8 cellular contexts compared by ENCODE assay signal in genomic region chr5:172904643-172905345, GRCh38. TPM values are rescaled to one million over a fixed set of nuclear protein-coding genes. Genes with fewer than 3 reads are reported as not detected.
A peak's percentile ranks its signal among the peaks of the same experiment; 100 is the strongest.
DNase-seq lines count a peak whose midpoint lies in the region; ATAC-seq and TF ChIP-seq lines count a peak whose summit lies in the region.

No MANE protein-coding gene starts in this region.

- H3K27me3 Mint-ChIP-seq in stimulated activated naive B cell treated with anti-CD40 and anti-IgM and Interleukin-4, amounts not matched to agents 10 μg/mL and 1 μg/mL and 100 μg/mL, for 72 hours, result no peaks in the 10 kb centered on the region

- H3K9ac ChIP-seq in adipocyte (ENCODE audit: low read length), result peak overlapping the region; percentile 77

- no peaks in the 10 kb centered on the region for H3K9me3 Mint-ChIP-seq in stimulated activated naive B cell treated with anti-CD40 and anti-IgM and Interleukin-4, amounts not matched to agents 10 μg/mL and 1 μg/mL and 100 μg/mL, for 72 hours

- WGBS in right cardiac atrium, result 55% methylated on average over 13 of the region's 13 CpGs

- H3K27ac Mint-ChIP-seq in stimulated activated naive B cell treated with anti-CD40 and anti-IgM and Interleukin-4, amounts not matched to agents 10 μg/mL and 1 μg/mL and 100 μg/mL, for 72 hours, result peak overlapping the region; percentile 37

- no peak for TF ChIP-seq CTCF in HEK293 (tag by site-specific recombination; IDR thresholded peaks at IDR 0.05)
- no peak for TF ChIP-seq CTCF in GM20000 (IDR thresholded peaks at IDR 0.05; ENCODE audit: extremely low read depth, missing control alignments)

- no peaks in the 10 kb centered on the region for H3K9me3 ChIP-seq in HEK293 (ENCODE audit: control insufficient read depth, insufficient read depth, low read depth, low read length)
- H3K9me3 ChIP-seq in adipocyte (ENCODE audit: control insufficient read depth, low read length), result no peaks in the 10 kb centered on the region
- no peaks in the 10 kb centered on the region for H3K9me3 ChIP-seq in right cardiac atrium (ENCODE audit: control insufficient read depth, low read length)

- ATAC-seq in right cardiac atrium, result peak; percentile 62 to 74
- ATAC-seq in stimulated activated naive B cell treated with anti-CD40 and anti-IgM and Interleukin-4, amounts not matched to agents 10 μg/mL and 1 μg/mL and 100 μg/mL, for 72 hours (replicated peaks), result no peak
- no peak for ATAC-seq in GM19395 (IDR thresholded peaks at IDR 0.05; ENCODE audit: unreplicated experiment)

- DNase-seq in adipocyte (ENCODE audit: low read depth) (peak; percentile 61), right cardiac atrium (peak; percentile 73 to 89 (median 88)), hippocampal formation (lab: John Stamatoyannopoulos, UW) (no peak), AML-193 (lab: John Stamatoyannopoulos, UW) (no peak), GM20000 (ENCODE audit: low spot score) (no peak)
- no peak for DNase-seq in stimulated activated naive B cell treated with anti-CD40 and anti-IgM and Interleukin-4, amounts not matched to agents 10 μg/mL and 1 μg/mL and 100 μg/mL, for 72 hours

- no peak overlapping the region for H3K4me3 Mint-ChIP-seq in stimulated activated naive B cell treated with anti-CD40 and anti-IgM and Interleukin-4, amounts not matched to agents 10 μg/mL and 1 μg/mL and 100 μg/mL, for 72 hours

- POLR2A ChIA-PET in HEK293 (lab: Yijun Ruan, JAX), result interaction anchor here (0.9 to 3.7 kb wide), 4 partner anchors 127 to 424 kb away, joined by 3 to 80 read pairs (median 10); partner anchors contain the start of genes DUSP1 and STC2

- peaks cover 14% of the 10 kb centered on the region; the same call in 1 of the 2 replicates for H3K4me1 ChIP-seq in HEK293 (ENCODE audit: control insufficient read depth, insufficient read depth, low read length)
- H3K4me1 ChIP-seq in adipocyte (ENCODE audit: control insufficient read depth, insufficient read depth, low read length), result peaks cover 57% of the 10 kb centered on the region
- H3K4me1 ChIP-seq in right cardiac atrium (ENCODE audit: control insufficient read depth, insufficient read depth, low read length), result peaks cover 20% of the 10 kb centered on the region

- H3K4me3 ChIP-seq in HEK293 (ENCODE audit: low read depth, low read length) (no peak overlapping the region), adipocyte (ENCODE audit: low read length) (no peak overlapping the region), right cardiac atrium (ENCODE audit: low read length) (no peak overlapping the region)

- CTCF ChIA-PET in HEK293 (lab: Yijun Ruan, JAX), result interaction anchor here (0.6 to 3.2 kb wide), 12 partner anchors 22 to 194 kb away, joined by 3 to 20 read pairs (median 5); partner anchors contain the start of genes ATP6V0E1 and DUSP1

- intact Hi-C loops in right cardiac atrium (cut with DNase I), result loop anchor here in 2 of 4 donors (10.0 kb wide), 2 partner anchors 130 to 190 kb away; partner anchors contain the start of gene DUSP1 (in 2 of the 2)

- H3K36me3 ChIP-seq in HEK293 (ENCODE audit: control insufficient read depth in 2 of 2, insufficient read depth in 1 of 2, low read length in 2 of 2) (peaks cover 0 to under 1% of the 10 kb centered on the region in 2 experiments; a peak in 1 of 3 replicates), adipocyte (ENCODE audit: control insufficient read depth, insufficient read depth, low read length, severe bottlenecking) (peaks cover 17% of the 10 kb centered on the region)

- H3K27me3 ChIP-seq in adipocyte (replicated peaks; ENCODE audit: control insufficient read depth, insufficient read depth, low read length) (no peaks in the 10 kb centered on the region), right cardiac atrium (ENCODE audit: control insufficient read depth, insufficient read depth) (no peaks in the 10 kb centered on the region)

- peaks cover 31 to 52% of the 10 kb centered on the region in 2 donors for H3K36me3 Mint-ChIP-seq in stimulated activated naive B cell treated with anti-CD40 and anti-IgM and Interleukin-4, amounts not matched to agents 10 μg/mL and 1 μg/mL and 100 μg/mL, for 72 hours

- H3K27ac ChIP-seq in HEK293 (ENCODE audit: extremely low read depth, low read depth, low read length) (peak overlapping the region; percentile 67), right cardiac atrium (ENCODE audit: low read length) (peak overlapping the region; percentile 38)

- H3K4me1 Mint-ChIP-seq in stimulated activated naive B cell treated with anti-CD40 and anti-IgM and Interleukin-4, amounts not matched to agents 10 μg/mL and 1 μg/mL and 100 μg/mL, for 72 hours, result peaks cover 29% of the 10 kb centered on the region in 2 donors

TF ChIP-seq in HEK293, 187 proteins besides CTCF, POLR2A, EP300 and RAD21 (continues in another document):
- no peak for TF ChIP-seq ZNF558 (tag by site-specific recombination; IDR thresholded peaks at IDR 0.05)
- TF ChIP-seq ZNF214 (tag by site-specific recombination; IDR thresholded peaks at IDR 0.05; ENCODE audit: borderline replicate concordance), result no peak
- no peak for TF ChIP-seq TSHZ1 (tag by site-specific recombination; IDR thresholded peaks at IDR 0.05; ENCODE audit: borderline replicate concordance)
- peak; percentile 84 for TF ChIP-seq GLIS1 (tag by site-specific recombination; IDR thresholded peaks at IDR 0.05)
- TF ChIP-seq ZFP3 (tag by site-specific recombination; IDR thresholded peaks at IDR 0.05; ENCODE audit: low read depth), result no peak
- TF ChIP-seq ZNF280C (tag by site-specific recombination; IDR thresholded peaks at IDR 0.05), result no peak
- TF ChIP-seq ZNF266 (tag by site-specific recombination; IDR thresholded peaks at IDR 0.05; ENCODE audit: low read depth), result no peak
- peak; percentile 30; the same call in 1 of the 2 replicates for TF ChIP-seq ZNF335 (tag by site-specific recombination; conservative IDR thresholded peaks at IDR 0.05)
- peak; percentile 70; the same call in 1 of the 2 replicates for TF ChIP-seq ZNF692 (tag by site-specific recombination; IDR thresholded peaks at IDR 0.05)
- no peak for TF ChIP-seq SP3 (tag by site-specific recombination; IDR thresholded peaks at IDR 0.05)
- TF ChIP-seq ZNF366 (tag by site-specific recombination; conservative IDR thresholded peaks at IDR 0.05), result peak; percentile 65
- TF ChIP-seq ZNF23 (tag by site-specific recombination; IDR thresholded peaks at IDR 0.05; ENCODE audit: borderline replicate concordance), result no peak
- 0 out of 2 replicates have a peak, but pooled peaks have one; percentile 25 for TF ChIP-seq SP7 (tag by site-specific recombination; IDR thresholded peaks at IDR 0.05)
- no peak for TF ChIP-seq ZBTB48 (tag by site-specific recombination; IDR thresholded peaks at IDR 0.05)
- no peak for TF ChIP-seq ZNF777 (tag by site-specific recombination; IDR thresholded peaks at IDR 0.05; ENCODE audit: borderline replicate concordance)

RNA-seq across cellular contexts. Expression of gene RPL26L1, which starts 54.4 kb away (rescaled TPM):
- 10 to 100 TPM; 20.2 to 28.9 (median 25.3) TPM for total RNA-seq in right cardiac atrium
- 58.8 TPM for polyA plus RNA-seq in right cardiac atrium

Comparison
In these comparisons a context has a peak if more than half of its experiments do, and no peak if none do; other contexts are left out.
1. DNase-seq: peak in adipocyte (single experiment) and right cardiac atrium (3 of 3); none in stimulated activated naive B cell treated with anti-CD40 and anti-IgM and Interleukin-4, amounts not matched to agents 10 μg/mL and 1 μg/mL and 100 μg/mL, for 72 hours (single experiment), hippocampal formation (0 of 2), AML-193 (0 of 2) and GM20000 (single experiment).
2. ATAC-seq: peak in right cardiac atrium (2 of 2); none in stimulated activated naive B cell treated with anti-CD40 and anti-IgM and Interleukin-4, amounts not matched to agents 10 μg/mL and 1 μg/mL and 100 μg/mL, for 72 hours (0 of 2) and GM19395 (single experiment).